ENCODE assay signal across 34 cellular contexts in genomic region chr20:57293998-57294397, GRCh38. TPM values are rescaled to one million over a fixed set of nuclear protein-coding genes. Genes with fewer than 3 reads are reported as not detected.
"Had no signal": no experiment of that assay in that cellular context is flagged by ENCODE, and none has a peak within 500 bp of the region (broad histone marks: within the 10 kb centered on the region; RNA-seq: fewer than 3 reads in every experiment).

No MANE protein-coding gene starts in this region.

- H3K9me3 ChIP-seq: gastrocnemius medialis, neutrophil, pancreas, right atrium auricular region, tibial artery had no signal

- H3K4me1 Mint-ChIP-seq: naive thymus-derived CD4-positive, alpha-beta T cell; stimulated activated naive CD8-positive, alpha-beta T cell treated with anti-CD3 and anti-CD28 coated beads, Interleukin-15, amount 100 ng/mL, for 72 hours had no signal

- H3K4me3 Mint-ChIP-seq: effector memory CD8-positive, alpha-beta T cell; naive thymus-derived CD4-positive, alpha-beta T cell; nephron; stimulated activated naive CD8-positive, alpha-beta T cell treated with anti-CD3 and anti-CD28 coated beads, Interleukin-15, amount 100 ng/mL, for 72 hours; type B pancreatic cell had no signal

- H3K36me3 ChIP-seq: gastrocnemius medialis, neutrophil, pancreas, right atrium auricular region, tibial artery had no signal

- H3K27ac ChIP-seq: coronary artery, gastrocnemius medialis, neutrophil, pancreas, right atrium auricular region, tibial artery had no signal

- DNase-seq: dermis blood vessel endothelial cell; effector memory CD8-positive, alpha-beta T cell; foreskin fibroblast; gastrocnemius medialis; head of caudate nucleus; mesenchymal stem cell; midbrain; naive thymus-derived CD4-positive, alpha-beta T cell; pancreas; stimulated activated CD4-positive, alpha-beta T cell treated with anti-CD3 and anti-CD28 coated beads, Interleukin-12 subunit alpha, Interleukin-12 subunit beta, amount 100 ng/mL, for 4 hours; stimulated activated CD4-positive, alpha-beta T cell treated with anti-CD3 and anti-CD28 coated beads, Interleukin-1b, Interleukin-23, amount 100 ng/mL, for 48 hours; stimulated activated CD4-positive, alpha-beta T cell treated with anti-CD3 and anti-CD28 coated beads, Interleukin-4, amount 100 ng/mL, for 1 hour; stimulated activated CD8-positive, alpha-beta memory T cell treated with anti-CD3 and anti-CD28 coated beads, Interleukin-4, amount 100 ng/mL, for 48 hours; stimulated activated naive CD4-positive, alpha-beta T cell; stimulated activated naive CD8-positive, alpha-beta T cell treated with anti-CD3 and anti-CD28 coated beads, Interleukin-15, amount 100 ng/mL, for 72 hours; tibial artery had no signal

- H3K27ac Mint-ChIP-seq: effector memory CD8-positive, alpha-beta T cell; naive thymus-derived CD4-positive, alpha-beta T cell had no signal

- H3K27me3 Mint-ChIP-seq: type B pancreatic cell had no signal

- H3K9me3 Mint-ChIP-seq: effector memory CD8-positive, alpha-beta T cell; nephron; stimulated activated naive CD8-positive, alpha-beta T cell treated with anti-CD3 and anti-CD28 coated beads, Interleukin-15, amount 100 ng/mL, for 72 hours; type B pancreatic cell had no signal

- ATAC-seq: effector memory CD8-positive, alpha-beta T cell; gastrocnemius medialis; left lobe of liver; naive thymus-derived CD4-positive, alpha-beta T cell; pancreas; sciatic nerve; stimulated activated naive CD8-positive, alpha-beta T cell treated with anti-CD3 and anti-CD28 coated beads, Interleukin-15, amount 100 ng/mL, for 72 hours had no signal

- H3K4me1 ChIP-seq: gastrocnemius medialis, pancreas, right atrium auricular region, tibial artery had no signal

- H3K4me3 ChIP-seq: coronary artery, gastrocnemius medialis, pancreas, right atrium auricular region, smooth muscle cell, tibial artery had no signal

- H3K36me3 Mint-ChIP-seq: naive thymus-derived CD4-positive, alpha-beta T cell; type B pancreatic cell had no signal

- H3K27me3 ChIP-seq: right atrium auricular region had no signal

RNA-seq across cellular contexts. Expression of gene BMP7, which starts 27.6 kb away (rescaled TPM):
- total RNA-seq: dermis blood vessel endothelial cell; glomerular endothelial cell; lung microvascular endothelial cell; naive thymus-derived CD4-positive, alpha-beta T cell had no signal
- polyA plus RNA-seq: naive thymus-derived CD4-positive, alpha-beta T cell had no signal

RNA-seq across cellular contexts. Expression of gene SPO11, which starts 35.6 kb away (rescaled TPM):
- total RNA-seq: dermis blood vessel endothelial cell; gastrocnemius medialis; glomerular endothelial cell; left lobe of liver; lower leg skin; lung microvascular endothelial cell; mucosa of gallbladder; naive thymus-derived CD4-positive, alpha-beta T cell; omental fat pad; pancreas; posterior vena cava; right atrium auricular region; sciatic nerve; smooth muscle cell; temporal lobe; urinary bladder had no signal
- polyA plus RNA-seq: esophagus; keratinocyte; naive thymus-derived CD4-positive, alpha-beta T cell; pancreas; smooth muscle cell; urinary bladder had no signal
